24 cellular contexts compared by ENCODE assay signal in genomic region chr13:95781016-95781415, GRCh38.
DNase-seq lines count a peak whose midpoint lies in the region; ATAC-seq and TF ChIP-seq lines count a peak whose summit lies in the region.
"Had no signal": no experiment of that assay in that cellular context is flagged by ENCODE, and none has a peak within 500 bp of the region (broad histone marks: within the 10 kb centered on the region; RNA-seq: fewer than 3 reads in every experiment).

No MANE protein-coding gene starts in this region.

- H2AK5ac ChIP-seq in mesenchymal stem cell (ENCODE audit: low read length, severe bottlenecking) = no peak overlapping the region

- peaks cover 6% of the 10 kb centered on the region for H3K36me3 ChIP-seq in cardiac muscle cell
- no peaks in the 10 kb centered on the region; the same call in 1 of the 2 replicates for H3K36me3 ChIP-seq in GM23338 (ENCODE audit: insufficient read depth)
- peaks cover 6 to 30% of the 10 kb centered on the region in 2 experiments for H3K36me3 ChIP-seq in mesenchymal stem cell (ENCODE audit: control insufficient read depth in 1 of 2, insufficient read depth in 2 of 2, low read depth in 1 of 2, low read length in 2 of 2)
- H3K36me3 ChIP-seq in stomach = peaks cover 0 to 37% (median 22%) of the 10 kb centered on the region in 4 donors

- peaks cover 6% of the 10 kb centered on the region; the same call in 2 of the 3 replicates for H3K9me3 Mint-ChIP-seq in GM23338
- H3K9me3 Mint-ChIP-seq: CD4-positive, alpha-beta memory T cell; CD4-positive, CD25-positive, alpha-beta regulatory T cell; CD8-positive, alpha-beta memory T cell had no signal

- H4K8ac ChIP-seq in mesenchymal stem cell (ENCODE audit: low read length) = peak overlapping the region; percentile 54

- H2BK120ac ChIP-seq in mesenchymal stem cell (ENCODE audit: low read depth, low read length) = no peak overlapping the region

- H3K79me2 ChIP-seq in GM23338 (replicated peaks; ENCODE audit: insufficient read depth) = no peaks in the 10 kb centered on the region

- no peak for TF ChIP-seq CTCF in cardiac muscle cell (IDR thresholded peaks at IDR 0.05; ENCODE audit: low read depth, low read length)
- no peak for TF ChIP-seq CTCF in GM23338 (conservative IDR thresholded peaks at IDR 0.05; ENCODE audit: low read depth in 2 of 2)
- TF ChIP-seq CTCF in stomach (IDR thresholded peaks at IDR 0.05) = no peak

- peak overlapping the region in 1 of 2 experiments; percentile 12 for H3K18ac ChIP-seq in mesenchymal stem cell (ENCODE audit: low read depth in 1 of 2, low read length in 2 of 2)

- no peaks in the 10 kb centered on the region for H3K9me3 ChIP-seq in cardiac muscle cell (ENCODE audit: low read depth)
- H3K9me3 ChIP-seq in mesenchymal stem cell (ENCODE audit: control insufficient read depth, low read length) = no peaks in the 10 kb centered on the region
- H3K9me3 ChIP-seq in stomach = no peaks in the 10 kb centered on the region
- H3K9me3 ChIP-seq: BE2C had no signal

- no peak overlapping the region for H3K4me3 Mint-ChIP-seq in GM23338
- H3K4me3 Mint-ChIP-seq: CD14-positive monocyte; CD4-positive, alpha-beta memory T cell; CD4-positive, CD25-positive, alpha-beta regulatory T cell; CD8-positive, alpha-beta memory T cell had no signal

- H2BK12ac ChIP-seq in mesenchymal stem cell (ENCODE audit: low read length in 2 of 2) = no peak overlapping the region

- no peak overlapping the region for H2BK15ac ChIP-seq in mesenchymal stem cell (ENCODE audit: low read depth, poor library complexity, severe bottlenecking)

- no peak overlapping the region for H3K4ac ChIP-seq in mesenchymal stem cell (ENCODE audit: low read depth in 1 of 2, low read length in 2 of 2)

- no peaks in the 10 kb centered on the region for H3K27me3 ChIP-seq in cardiac muscle cell
- H3K27me3 ChIP-seq in GM23338 (ENCODE audit: insufficient read depth) = no peaks in the 10 kb centered on the region
- no peaks in the 10 kb centered on the region for H3K27me3 ChIP-seq in mesenchymal stem cell (ENCODE audit: control insufficient read depth in 1 of 2, insufficient read depth in 1 of 2, low read length in 2 of 2)
- no peaks in the 10 kb centered on the region for H3K27me3 ChIP-seq in stomach
- H3K27me3 ChIP-seq: BE2C, BLaER1 had no signal

- no peaks in the 10 kb centered on the region for H3F3A ChIP-seq in GM23338 (replicated peaks; ENCODE audit: low read depth)

- no peak overlapping the region for H4K91ac ChIP-seq in mesenchymal stem cell (ENCODE audit: low read length)

- H2BK5ac ChIP-seq in mesenchymal stem cell (ENCODE audit: low read depth, low read length, poor library complexity, severe bottlenecking) = no peak overlapping the region

- 98% methylated on average over 6 of the region's 6 CpGs for WGBS in mesenchymal stem cell
- 50 to 90% (median 70%) methylated on average over 6 of the region's 6 CpGs for WGBS in stomach, 5 donors

- no peak overlapping the region for H3K27ac Mint-ChIP-seq in GM23338
- H3K27ac Mint-ChIP-seq: CD14-positive monocyte; CD4-positive, alpha-beta memory T cell; CD4-positive, CD25-positive, alpha-beta regulatory T cell; CD8-positive, alpha-beta memory T cell had no signal

- peak overlapping the region; percentile 52 for H3K27ac ChIP-seq in cardiac muscle cell
- no peak overlapping the region for H3K27ac ChIP-seq in GM23338 (ENCODE audit: low read depth)
- no peak overlapping the region for H3K27ac ChIP-seq in mesenchymal stem cell (ENCODE audit: low read length, poor library complexity, severe bottlenecking)
- H3K27ac ChIP-seq in stomach = peak overlapping the region; percentile 22 to 57 (median 43)
- H3K27ac ChIP-seq: BLaER1 had no signal

- TF ChIP-seq EP300 in stomach (IDR thresholded peaks at IDR 0.05) = no peak

- H4K20me1 ChIP-seq in GM23338 (replicated peaks; ENCODE audit: insufficient read depth) = no peaks in the 10 kb centered on the region
- H4K20me1 ChIP-seq: BLaER1 had no signal

- H3K14ac ChIP-seq in mesenchymal stem cell (ENCODE audit: low read length in 2 of 2) = no peak overlapping the region

- H3K4me1 ChIP-seq in cardiac muscle cell (ENCODE audit: low read depth) = no peaks in the 10 kb centered on the region
- H3K4me1 ChIP-seq in GM23338 (ENCODE audit: insufficient read depth) = no peaks in the 10 kb centered on the region
- peaks cover 6% of the 10 kb centered on the region for H3K4me1 ChIP-seq in mesenchymal stem cell (ENCODE audit: control insufficient read depth, insufficient read depth, low read depth, low read length)
- peaks cover 0 to 39% (median 22%) of the 10 kb centered on the region in 4 donors for H3K4me1 ChIP-seq in stomach
- H3K4me1 ChIP-seq: BLaER1 had no signal

- H3K79me1 ChIP-seq in mesenchymal stem cell (replicated peaks; ENCODE audit: low read length, poor library complexity, severe bottlenecking) = peaks cover 25% of the 10 kb centered on the region

- no peak overlapping the region for H3K23ac ChIP-seq in mesenchymal stem cell (ENCODE audit: low read length in 2 of 2)

- no peaks in the 10 kb centered on the region for H3K9me2 ChIP-seq in GM23338 (ENCODE audit: insufficient read depth)

- H3K36me3 Mint-ChIP-seq in GM23338 (ENCODE audit: low read depth) = no peaks in the 10 kb centered on the region; the same call in 1 of the 3 replicates

- H3K4me3 ChIP-seq in cardiac muscle cell (no peak overlapping the region), GM23338 (no peak overlapping the region), mesenchymal stem cell (ENCODE audit: insufficient read depth in 1 of 2, low read depth in 1 of 2, low read length in 2 of 2) (no peak overlapping the region), stomach (no peak overlapping the region)
- H3K4me3 ChIP-seq: BLaER1, GM12878 had no signal

- intact Hi-C loops in Right ventricle myocardium inferior (cut with DNase I) (no loop called here), stomach (cut with DNase I; ENCODE audit: low total_unique reads) (no loop called here)

- H3K4me2 ChIP-seq in GM23338 (no peak overlapping the region), mesenchymal stem cell (ENCODE audit: low read length, poor library complexity, severe bottlenecking) (no peak overlapping the region)
- H3K4me2 ChIP-seq: BLaER1 had no signal

- H3K27me3 Mint-ChIP-seq in GM23338 (ENCODE audit: insufficient read depth, low read depth, poor library complexity) = no peaks in the 10 kb centered on the region
- H3K27me3 Mint-ChIP-seq: CD4-positive, alpha-beta memory T cell; CD4-positive, CD25-positive, alpha-beta regulatory T cell; CD8-positive, alpha-beta memory T cell had no signal

- TF ChIP-seq POLR2A in stomach (IDR thresholded peaks at IDR 0.05) = no peak

- no peak for ATAC-seq in Right ventricle myocardium inferior
- ATAC-seq in GM23338 = peak; percentile 48
- ATAC-seq: GM12878 had no signal

- no peaks in the 10 kb centered on the region; the same call in 2 of the 3 replicates for H3K4me1 Mint-ChIP-seq in GM23338
- H3K4me1 Mint-ChIP-seq: CD14-positive monocyte had no signal

- DNase-seq in cardiac muscle cell (ENCODE audit: low read depth in 1 of 2, low spot score in 1 of 2) = no peak
- DNase-seq in Right ventricle myocardium inferior (ENCODE audit: missing footprints) = no peak
- no peak for DNase-seq in GM23338 (ENCODE audit: low spot score)
- DNase-seq in mesenchymal stem cell = no peak
- DNase-seq in stomach = no peak
- DNase-seq in NCI-H774 (lab: John Stamatoyannopoulos, UW) = no peak
- no peak for DNase-seq in NAMALWA (ENCODE audit: low spot score)
- no peak for DNase-seq in activated CD8-positive, alpha-beta memory T cell treated with anti-CD3 and anti-CD28 coated beads, Interleukin-2, amount 50 U/mL, for 48 hours
- DNase-seq: 8988T; ACHN; BE2C; C1 segment of cervical spinal cord; Caco-2; Calu3; CD4-positive, alpha-beta memory T cell; CD4-positive, CD25-positive, alpha-beta regulatory T cell; CD8-positive, alpha-beta memory T cell; DMS79; DND-41; EL; GDM1 had no signal

- H2AFZ ChIP-seq in GM23338 = no peak overlapping the region
- H2AFZ ChIP-seq in mesenchymal stem cell (ENCODE audit: low read depth, low read length) = no peak overlapping the region

- H3K9ac ChIP-seq in mesenchymal stem cell (ENCODE audit: low read length) = no peak overlapping the region
- H3K9ac ChIP-seq: BLaER1 had no signal

TF ChIP-seq in GM23338, 12 proteins besides CTCF, POLR2A, EP300 and RAD21 (continues in another document):
- TF ChIP-seq POLR2AphosphoS5 (IDR thresholded peaks at IDR 0.05; ENCODE audit: low read depth) (no peak), EZH2phosphoT487 (IDR thresholded peaks at IDR 0.05; ENCODE audit: unreplicated experiment) (no peak), NANOG (IDR thresholded peaks at IDR 0.05; ENCODE audit: borderline replicate concordance) (no peak)
- TF ChIP-seq, protein P1, sequence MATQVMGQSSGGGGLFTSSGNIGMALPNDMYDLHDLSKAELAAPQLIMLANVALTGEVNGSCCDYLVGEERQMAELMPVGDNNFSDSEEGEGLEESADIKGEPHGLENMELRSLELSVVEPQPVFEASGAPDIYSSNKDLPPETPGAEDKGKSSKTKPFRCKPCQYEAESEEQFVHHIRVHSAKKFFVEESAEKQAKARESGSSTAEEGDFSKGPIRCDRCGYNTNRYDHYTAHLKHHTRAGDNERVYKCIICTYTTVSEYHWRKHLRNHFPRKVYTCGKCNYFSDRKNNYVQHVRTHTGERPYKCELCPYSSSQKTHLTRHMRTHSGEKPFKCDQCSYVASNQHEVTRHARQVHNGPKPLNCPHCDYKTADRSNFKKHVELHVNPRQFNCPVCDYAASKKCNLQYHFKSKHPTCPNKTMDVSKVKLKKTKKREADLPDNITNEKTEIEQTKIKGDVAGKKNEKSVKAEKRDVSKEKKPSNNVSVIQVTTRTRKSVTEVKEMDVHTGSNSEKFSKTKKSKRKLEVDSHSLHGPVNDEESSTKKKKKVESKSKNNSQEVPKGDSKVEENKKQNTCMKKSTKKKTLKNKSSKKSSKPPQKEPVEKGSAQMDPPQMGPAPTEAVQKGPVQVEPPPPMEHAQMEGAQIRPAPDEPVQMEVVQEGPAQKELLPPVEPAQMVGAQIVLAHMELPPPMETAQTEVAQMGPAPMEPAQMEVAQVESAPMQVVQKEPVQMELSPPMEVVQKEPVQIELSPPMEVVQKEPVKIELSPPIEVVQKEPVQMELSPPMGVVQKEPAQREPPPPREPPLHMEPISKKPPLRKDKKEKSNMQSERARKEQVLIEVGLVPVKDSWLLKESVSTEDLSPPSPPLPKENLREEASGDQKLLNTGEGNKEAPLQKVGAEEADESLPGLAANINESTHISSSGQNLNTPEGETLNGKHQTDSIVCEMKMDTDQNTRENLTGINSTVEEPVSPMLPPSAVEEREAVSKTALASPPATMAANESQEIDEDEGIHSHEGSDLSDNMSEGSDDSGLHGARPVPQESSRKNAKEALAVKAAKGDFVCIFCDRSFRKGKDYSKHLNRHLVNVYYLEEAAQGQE (IDR thresholded peaks at IDR 0.05; ENCODE audit: unreplicated experiment) = no peak

Comparison
In these comparisons a context has a peak if more than half of its experiments do, and no peak if none do; other contexts are left out.
1. H3K27ac ChIP-seq: peak in cardiac muscle cell (single experiment) and stomach (5 of 5); none in GM23338 (single experiment) and mesenchymal stem cell (single experiment).